1 cellular context compared by ENCODE assay signal in genomic region chr4:22417408-22417807, GRCh38.
TF ChIP-seq lines count a peak whose summit lies in the region.

No MANE protein-coding gene starts in this region.

TF ChIP-seq in GM12878, 131 proteins besides CTCF, POLR2A, EP300 and RAD21 (continued from another document):
- TF ChIP-seq ZNF687 (IDR thresholded peaks at IDR 0.05), result no peak
- no peak for TF ChIP-seq SUZ12 (IDR thresholded peaks at IDR 0.05; ENCODE audit: unreplicated experiment)
- TF ChIP-seq SREBF2 (IDR thresholded peaks at IDR 0.05; ENCODE audit: low read length), result no peak
- TF ChIP-seq POLR2AphosphoS2 (IDR thresholded peaks at IDR 0.05; ENCODE audit: low read depth, low read length), result no peak
- TF ChIP-seq SREBF1 (IDR thresholded peaks at IDR 0.05; ENCODE audit: low read length), result no peak
- no peak for TF ChIP-seq NFIC (IDR thresholded peaks at IDR 0.05; ENCODE audit: low read depth, low read length)
- no peak for TF ChIP-seq GATAD2B (conservative IDR thresholded peaks at IDR 0.05; ENCODE audit: low read depth)
